Comparison of ENCODE assay signal across 1 cellular context in the genomic region with DNA sequence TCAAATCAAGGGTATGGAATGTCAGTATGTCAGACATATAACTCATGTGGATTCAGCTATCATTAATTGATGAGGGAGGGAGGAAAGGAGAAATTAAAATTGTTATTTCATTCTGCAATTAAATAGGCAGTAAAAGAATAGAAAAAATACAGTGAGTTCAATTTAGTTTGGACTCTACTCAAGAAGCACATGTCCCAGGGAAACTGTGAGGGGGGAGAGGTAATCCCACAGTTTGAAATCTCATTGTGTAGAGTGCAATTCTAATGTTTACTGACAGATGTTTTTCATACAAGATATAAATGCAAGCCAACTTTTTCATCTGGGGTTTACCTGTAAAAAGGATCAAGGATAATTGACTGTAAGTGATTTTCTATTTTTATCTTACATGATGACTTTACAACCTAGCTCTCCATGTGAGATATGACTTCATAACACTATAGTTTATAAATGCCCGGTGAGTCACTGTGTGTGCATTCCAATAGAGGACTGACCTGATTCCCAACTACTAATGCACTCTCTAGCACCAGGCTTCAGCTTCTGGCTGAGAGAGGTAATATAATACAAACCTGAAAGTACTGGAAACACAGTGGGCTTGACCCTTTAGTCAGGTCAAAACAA.
TF ChIP-seq lines count a peak whose summit lies in the region.

No MANE protein-coding gene starts in this region.

TF ChIP-seq in HEK293, 187 proteins besides CTCF, POLR2A, EP300 and RAD21 (continued from another document and continues in another):
- 0 out of 2 replicates have a peak, but pooled peaks have one; percentile 33 for TF ChIP-seq ZNF394 (tag by site-specific recombination; IDR thresholded peaks at IDR 0.05; ENCODE audit: borderline replicate concordance)
- TF ChIP-seq, protein P1, sequence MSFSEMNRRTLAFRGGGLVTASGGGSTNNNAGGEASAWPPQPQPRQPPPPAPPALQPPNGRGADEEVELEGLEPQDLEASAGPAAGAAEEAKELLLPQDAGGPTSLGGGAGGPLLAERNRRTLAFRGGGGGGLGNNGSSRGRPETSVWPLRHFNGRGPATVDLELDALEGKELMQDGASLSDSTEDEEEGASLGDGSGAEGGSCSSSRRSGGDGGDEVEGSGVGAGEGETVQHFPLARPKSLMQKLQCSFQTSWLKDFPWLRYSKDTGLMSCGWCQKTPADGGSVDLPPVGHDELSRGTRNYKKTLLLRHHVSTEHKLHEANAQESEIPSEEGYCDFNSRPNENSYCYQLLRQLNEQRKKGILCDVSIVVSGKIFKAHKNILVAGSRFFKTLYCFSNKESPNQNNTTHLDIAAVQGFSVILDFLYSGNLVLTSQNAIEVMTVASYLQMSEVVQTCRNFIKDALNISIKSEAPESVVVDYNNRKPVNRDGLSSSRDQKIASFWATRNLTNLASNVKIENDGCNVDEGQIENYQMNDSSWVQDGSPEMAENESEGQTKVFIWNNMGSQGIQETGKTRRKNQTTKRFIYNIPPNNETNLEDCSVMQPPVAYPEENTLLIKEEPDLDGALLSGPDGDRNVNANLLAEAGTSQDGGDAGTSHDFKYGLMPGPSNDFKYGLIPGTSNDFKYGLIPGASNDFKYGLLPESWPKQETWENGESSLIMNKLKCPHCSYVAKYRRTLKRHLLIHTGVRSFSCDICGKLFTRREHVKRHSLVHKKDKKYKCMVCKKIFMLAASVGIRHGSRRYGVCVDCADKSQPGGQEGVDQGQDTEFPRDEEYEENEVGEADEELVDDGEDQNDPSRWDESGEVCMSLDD (tag by site-specific recombination; IDR thresholded peaks at IDR 0.05), result no peak
- no peak for TF ChIP-seq ZBTB7A (tag by site-specific recombination; IDR thresholded peaks at IDR 0.05; ENCODE audit: low read depth)
- no peak for TF ChIP-seq ZNF426 (tag by site-specific recombination; IDR thresholded peaks at IDR 0.05)
- TF ChIP-seq ZNF521 (tag by site-specific recombination; IDR thresholded peaks at IDR 0.05), result no peak
- TF ChIP-seq ZNF202 (tag by site-specific recombination; IDR thresholded peaks at IDR 0.05; ENCODE audit: borderline replicate concordance), result no peak
- TF ChIP-seq, protein P2, sequence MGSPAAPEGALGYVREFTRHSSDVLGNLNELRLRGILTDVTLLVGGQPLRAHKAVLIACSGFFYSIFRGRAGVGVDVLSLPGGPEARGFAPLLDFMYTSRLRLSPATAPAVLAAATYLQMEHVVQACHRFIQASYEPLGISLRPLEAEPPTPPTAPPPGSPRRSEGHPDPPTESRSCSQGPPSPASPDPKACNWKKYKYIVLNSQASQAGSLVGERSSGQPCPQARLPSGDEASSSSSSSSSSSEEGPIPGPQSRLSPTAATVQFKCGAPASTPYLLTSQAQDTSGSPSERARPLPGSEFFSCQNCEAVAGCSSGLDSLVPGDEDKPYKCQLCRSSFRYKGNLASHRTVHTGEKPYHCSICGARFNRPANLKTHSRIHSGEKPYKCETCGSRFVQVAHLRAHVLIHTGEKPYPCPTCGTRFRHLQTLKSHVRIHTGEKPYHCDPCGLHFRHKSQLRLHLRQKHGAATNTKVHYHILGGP (tag by site-specific recombination; IDR thresholded peaks at IDR 0.05), result no peak
- no peak for TF ChIP-seq SP3 (tag by site-specific recombination; IDR thresholded peaks at IDR 0.05)
- no peak for TF ChIP-seq ZNF266 (tag by site-specific recombination; IDR thresholded peaks at IDR 0.05; ENCODE audit: low read depth)
- no peak for TF ChIP-seq ZNF391 (tag by site-specific recombination; IDR thresholded peaks at IDR 0.05; ENCODE audit: borderline replicate concordance, low read depth)
- no peak for TF ChIP-seq ZNF133 (tag by site-specific recombination; IDR thresholded peaks at IDR 0.05)
- TF ChIP-seq, protein P3, sequence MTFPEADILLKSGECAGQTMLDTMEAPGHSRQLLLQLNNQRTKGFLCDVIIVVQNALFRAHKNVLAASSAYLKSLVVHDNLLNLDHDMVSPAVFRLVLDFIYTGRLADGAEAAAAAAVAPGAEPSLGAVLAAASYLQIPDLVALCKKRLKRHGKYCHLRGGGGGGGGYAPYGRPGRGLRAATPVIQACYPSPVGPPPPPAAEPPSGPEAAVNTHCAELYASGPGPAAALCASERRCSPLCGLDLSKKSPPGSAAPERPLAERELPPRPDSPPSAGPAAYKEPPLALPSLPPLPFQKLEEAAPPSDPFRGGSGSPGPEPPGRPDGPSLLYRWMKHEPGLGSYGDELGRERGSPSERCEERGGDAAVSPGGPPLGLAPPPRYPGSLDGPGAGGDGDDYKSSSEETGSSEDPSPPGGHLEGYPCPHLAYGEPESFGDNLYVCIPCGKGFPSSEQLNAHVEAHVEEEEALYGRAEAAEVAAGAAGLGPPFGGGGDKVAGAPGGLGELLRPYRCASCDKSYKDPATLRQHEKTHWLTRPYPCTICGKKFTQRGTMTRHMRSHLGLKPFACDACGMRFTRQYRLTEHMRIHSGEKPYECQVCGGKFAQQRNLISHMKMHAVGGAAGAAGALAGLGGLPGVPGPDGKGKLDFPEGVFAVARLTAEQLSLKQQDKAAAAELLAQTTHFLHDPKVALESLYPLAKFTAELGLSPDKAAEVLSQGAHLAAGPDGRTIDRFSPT (tag by site-specific recombination; IDR thresholded peaks at IDR 0.05), result peak; percentile 47; the same call in 1 of the 2 replicates
- no peak for TF ChIP-seq ZNF555 (tag by site-specific recombination; conservative IDR thresholded peaks at IDR 0.05)
- no peak for TF ChIP-seq ZNF121 (tag by site-specific recombination; IDR thresholded peaks at IDR 0.05)
- peak; percentile 93 for TF ChIP-seq ZNF629 (tag by site-specific recombination; IDR thresholded peaks at IDR 0.05)
- TF ChIP-seq YY2 (tag by site-specific recombination; IDR thresholded peaks at IDR 0.05), result no peak
- TF ChIP-seq, protein P4, sequence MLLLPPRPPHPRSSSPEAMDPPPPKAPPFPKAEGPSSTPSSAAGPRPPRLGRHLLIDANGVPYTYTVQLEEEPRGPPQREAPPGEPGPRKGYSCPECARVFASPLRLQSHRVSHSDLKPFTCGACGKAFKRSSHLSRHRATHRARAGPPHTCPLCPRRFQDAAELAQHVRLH (tag by site-specific recombination; IDR thresholded peaks at IDR 0.05), result no peak
- TF ChIP-seq, protein P5, sequence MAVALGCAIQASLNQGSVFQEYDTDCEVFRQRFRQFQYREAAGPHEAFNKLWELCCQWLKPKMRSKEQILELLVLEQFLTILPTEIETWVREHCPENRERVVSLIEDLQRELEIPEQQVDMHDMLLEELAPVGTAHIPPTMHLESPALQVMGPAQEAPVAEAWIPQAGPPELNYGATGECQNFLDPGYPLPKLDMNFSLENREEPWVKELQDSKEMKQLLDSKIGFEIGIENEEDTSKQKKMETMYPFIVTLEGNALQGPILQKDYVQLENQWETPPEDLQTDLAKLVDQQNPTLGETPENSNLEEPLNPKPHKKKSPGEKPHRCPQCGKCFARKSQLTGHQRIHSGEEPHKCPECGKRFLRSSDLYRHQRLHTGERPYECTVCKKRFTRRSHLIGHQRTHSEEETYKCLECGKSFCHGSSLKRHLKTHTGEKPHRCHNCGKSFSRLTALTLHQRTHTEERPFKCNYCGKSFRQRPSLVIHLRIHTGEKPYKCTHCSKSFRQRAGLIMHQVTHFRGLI (tag by site-specific recombination; IDR thresholded peaks at IDR 0.05), result no peak
- no peak; the same call in 1 of the 2 replicates for TF ChIP-seq ZNF214 (tag by site-specific recombination; IDR thresholded peaks at IDR 0.05; ENCODE audit: borderline replicate concordance)
- no peak for TF ChIP-seq ZXDB (tag by site-specific recombination; IDR thresholded peaks at IDR 0.05)
- no peak for TF ChIP-seq ZFHX2 (tag by site-specific recombination; conservative IDR thresholded peaks at IDR 0.05)
- TF ChIP-seq ZNF335 (tag by site-specific recombination; conservative IDR thresholded peaks at IDR 0.05), result no peak
- TF ChIP-seq ZNF146 (tag by site-specific recombination; IDR thresholded peaks at IDR 0.05), result no peak
- no peak for TF ChIP-seq ZNF404 (tag by site-specific recombination; IDR thresholded peaks at IDR 0.05)
- TF ChIP-seq ZNF23 (tag by site-specific recombination; IDR thresholded peaks at IDR 0.05; ENCODE audit: borderline replicate concordance), result no peak
- TF ChIP-seq, protein P6, sequence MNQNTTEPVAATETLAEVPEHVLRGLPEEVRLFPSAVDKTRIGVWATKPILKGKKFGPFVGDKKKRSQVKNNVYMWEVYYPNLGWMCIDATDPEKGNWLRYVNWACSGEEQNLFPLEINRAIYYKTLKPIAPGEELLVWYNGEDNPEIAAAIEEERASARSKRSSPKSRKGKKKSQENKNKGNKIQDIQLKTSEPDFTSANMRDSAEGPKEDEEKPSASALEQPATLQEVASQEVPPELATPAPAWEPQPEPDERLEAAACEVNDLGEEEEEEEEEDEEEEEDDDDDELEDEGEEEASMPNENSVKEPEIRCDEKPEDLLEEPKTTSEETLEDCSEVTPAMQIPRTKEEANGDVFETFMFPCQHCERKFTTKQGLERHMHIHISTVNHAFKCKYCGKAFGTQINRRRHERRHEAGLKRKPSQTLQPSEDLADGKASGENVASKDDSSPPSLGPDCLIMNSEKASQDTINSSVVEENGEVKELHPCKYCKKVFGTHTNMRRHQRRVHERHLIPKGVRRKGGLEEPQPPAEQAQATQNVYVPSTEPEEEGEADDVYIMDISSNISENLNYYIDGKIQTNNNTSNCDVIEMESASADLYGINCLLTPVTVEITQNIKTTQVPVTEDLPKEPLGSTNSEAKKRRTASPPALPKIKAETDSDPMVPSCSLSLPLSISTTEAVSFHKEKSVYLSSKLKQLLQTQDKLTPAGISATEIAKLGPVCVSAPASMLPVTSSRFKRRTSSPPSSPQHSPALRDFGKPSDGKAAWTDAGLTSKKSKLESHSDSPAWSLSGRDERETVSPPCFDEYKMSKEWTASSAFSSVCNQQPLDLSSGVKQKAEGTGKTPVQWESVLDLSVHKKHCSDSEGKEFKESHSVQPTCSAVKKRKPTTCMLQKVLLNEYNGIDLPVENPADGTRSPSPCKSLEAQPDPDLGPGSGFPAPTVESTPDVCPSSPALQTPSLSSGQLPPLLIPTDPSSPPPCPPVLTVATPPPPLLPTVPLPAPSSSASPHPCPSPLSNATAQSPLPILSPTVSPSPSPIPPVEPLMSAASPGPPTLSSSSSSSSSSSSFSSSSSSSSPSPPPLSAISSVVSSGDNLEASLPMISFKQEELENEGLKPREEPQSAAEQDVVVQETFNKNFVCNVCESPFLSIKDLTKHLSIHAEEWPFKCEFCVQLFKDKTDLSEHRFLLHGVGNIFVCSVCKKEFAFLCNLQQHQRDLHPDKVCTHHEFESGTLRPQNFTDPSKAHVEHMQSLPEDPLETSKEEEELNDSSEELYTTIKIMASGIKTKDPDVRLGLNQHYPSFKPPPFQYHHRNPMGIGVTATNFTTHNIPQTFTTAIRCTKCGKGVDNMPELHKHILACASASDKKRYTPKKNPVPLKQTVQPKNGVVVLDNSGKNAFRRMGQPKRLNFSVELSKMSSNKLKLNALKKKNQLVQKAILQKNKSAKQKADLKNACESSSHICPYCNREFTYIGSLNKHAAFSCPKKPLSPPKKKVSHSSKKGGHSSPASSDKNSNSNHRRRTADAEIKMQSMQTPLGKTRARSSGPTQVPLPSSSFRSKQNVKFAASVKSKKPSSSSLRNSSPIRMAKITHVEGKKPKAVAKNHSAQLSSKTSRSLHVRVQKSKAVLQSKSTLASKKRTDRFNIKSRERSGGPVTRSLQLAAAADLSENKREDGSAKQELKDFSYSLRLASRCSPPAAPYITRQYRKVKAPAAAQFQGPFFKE (tag by site-specific recombination; IDR thresholded peaks at IDR 0.05; ENCODE audit: borderline replicate concordance), result no peak
- no peak for TF ChIP-seq ZNF341 (tag by site-specific recombination; IDR thresholded peaks at IDR 0.05; ENCODE audit: low read depth)
- no peak for TF ChIP-seq ZNF140 (tag by site-specific recombination; IDR thresholded peaks at IDR 0.05)
- TF ChIP-seq ZNF423 (tag by site-specific recombination; IDR thresholded peaks at IDR 0.05), result no peak
- TF ChIP-seq GLI4 (tag by site-specific recombination; IDR thresholded peaks at IDR 0.05), result no peak
- TF ChIP-seq ZBTB21 (tag by site-specific recombination; IDR thresholded peaks at IDR 0.05), result peak; percentile 84
- TF ChIP-seq BCL11A (tag by site-specific recombination; IDR thresholded peaks at IDR 0.05; ENCODE audit: low read depth), result 0 out of 2 replicates have a peak, but pooled peaks have one; percentile 32
- no peak for TF ChIP-seq ZNF248 (tag by site-specific recombination; IDR thresholded peaks at IDR 0.05)
- no peak; the same call in 1 of the 2 replicates for TF ChIP-seq KLF8 (tag by site-specific recombination; IDR thresholded peaks at IDR 0.05)
- TF ChIP-seq, protein P7, sequence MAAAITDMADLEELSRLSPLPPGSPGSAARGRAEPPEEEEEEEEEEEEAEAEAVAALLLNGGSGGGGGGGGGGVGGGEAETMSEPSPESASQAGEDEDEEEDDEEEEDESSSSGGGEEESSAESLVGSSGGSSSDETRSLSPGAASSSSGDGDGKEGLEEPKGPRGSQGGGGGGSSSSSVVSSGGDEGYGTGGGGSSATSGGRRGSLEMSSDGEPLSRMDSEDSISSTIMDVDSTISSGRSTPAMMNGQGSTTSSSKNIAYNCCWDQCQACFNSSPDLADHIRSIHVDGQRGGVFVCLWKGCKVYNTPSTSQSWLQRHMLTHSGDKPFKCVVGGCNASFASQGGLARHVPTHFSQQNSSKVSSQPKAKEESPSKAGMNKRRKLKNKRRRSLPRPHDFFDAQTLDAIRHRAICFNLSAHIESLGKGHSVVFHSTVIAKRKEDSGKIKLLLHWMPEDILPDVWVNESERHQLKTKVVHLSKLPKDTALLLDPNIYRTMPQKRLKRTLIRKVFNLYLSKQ (tag by site-specific recombination; IDR thresholded peaks at IDR 0.05; ENCODE audit: borderline replicate concordance), result no peak
- TF ChIP-seq, protein P8, sequence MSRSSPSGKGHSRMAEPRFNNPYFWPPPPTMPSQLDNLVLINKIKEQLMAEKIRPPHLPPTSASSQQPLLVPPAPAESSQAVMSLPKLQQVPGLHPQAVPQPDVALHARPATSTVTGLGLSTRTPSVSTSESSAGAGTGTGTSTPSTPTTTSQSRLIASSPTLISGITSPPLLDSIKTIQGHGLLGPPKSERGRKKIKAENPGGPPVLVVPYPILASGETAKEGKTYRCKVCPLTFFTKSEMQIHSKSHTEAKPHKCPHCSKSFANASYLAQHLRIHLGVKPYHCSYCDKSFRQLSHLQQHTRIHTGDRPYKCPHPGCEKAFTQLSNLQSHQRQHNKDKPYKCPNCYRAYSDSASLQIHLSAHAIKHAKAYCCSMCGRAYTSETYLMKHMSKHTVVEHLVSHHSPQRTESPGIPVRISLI (tag by site-specific recombination; IDR thresholded peaks at IDR 0.05), result no peak
- TF ChIP-seq, protein P9, sequence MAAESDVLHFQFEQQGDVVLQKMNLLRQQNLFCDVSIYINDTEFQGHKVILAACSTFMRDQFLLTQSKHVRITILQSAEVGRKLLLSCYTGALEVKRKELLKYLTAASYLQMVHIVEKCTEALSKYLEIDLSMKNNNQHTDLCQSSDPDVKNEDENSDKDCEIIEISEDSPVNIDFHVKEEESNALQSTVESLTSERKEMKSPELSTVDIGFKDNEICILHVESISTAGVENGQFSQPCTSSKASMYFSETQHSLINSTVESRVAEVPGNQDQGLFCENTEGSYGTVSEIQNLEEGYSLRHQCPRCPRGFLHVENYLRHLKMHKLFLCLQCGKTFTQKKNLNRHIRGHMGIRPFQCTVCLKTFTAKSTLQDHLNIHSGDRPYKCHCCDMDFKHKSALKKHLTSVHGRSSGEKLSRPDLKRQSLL (tag by site-specific recombination; IDR thresholded peaks at IDR 0.05), result no peak
- TF ChIP-seq KLF16 (tag by site-specific recombination; IDR thresholded peaks at IDR 0.05), result no peak
